Comparison of ENCODE assay signal across 1 cellular context in genomic region chr10:10366836-10367235, GRCh38.
TF ChIP-seq lines count a peak whose summit lies in the region.

No MANE protein-coding gene starts in this region.

TF ChIP-seq in GM23338, 12 proteins besides CTCF, POLR2A, EP300 and RAD21 (continued from another document):
- no peak for TF ChIP-seq ZNF462 (CRISPR knock-in tag; IDR thresholded peaks at IDR 0.05)
- no peak for TF ChIP-seq ZNF331 (CRISPR knock-in tag; IDR thresholded peaks at IDR 0.05; ENCODE audit: low read depth)
- no peak for TF ChIP-seq REST (IDR thresholded peaks at IDR 0.05; ENCODE audit: unreplicated experiment)
- no peak for TF ChIP-seq CREB1 (CRISPR knock-in tag; IDR thresholded peaks at IDR 0.05; ENCODE audit: low read depth)
- no peak for TF ChIP-seq POLR2AphosphoS5 (IDR thresholded peaks at IDR 0.05; ENCODE audit: low read depth)
- no peak for TF ChIP-seq NANOG (IDR thresholded peaks at IDR 0.05; ENCODE audit: borderline replicate concordance)
- no peak for TF ChIP-seq STAT1 (IDR thresholded peaks at IDR 0.05; ENCODE audit: unreplicated experiment)
- no peak for TF ChIP-seq ETS1 (IDR thresholded peaks at IDR 0.05)
- TF ChIP-seq ZNF114 (CRISPR knock-in tag; IDR thresholded peaks at IDR 0.05) = no peak
- no peak for TF ChIP-seq EZH2 (IDR thresholded peaks at IDR 0.05; ENCODE audit: low read depth, unreplicated experiment)
TF ChIP-seq in GM23338: peak in this region for 0.
